Comparison of ENCODE assay signal across 8 cellular contexts in genomic region chr7:102061981-102062390, GRCh38.
A peak's percentile ranks its signal among the peaks of the same experiment; 100 is the strongest.
DNase-seq lines count a peak whose midpoint lies in the region; ATAC-seq, FAIRE-seq and TF ChIP-seq lines count a peak whose summit lies in the region.

No MANE protein-coding gene starts in this region.

- peaks cover 9% of the 10 kb centered on the region for H3K4me1 ChIP-seq in BE2C
- peaks cover 11% of the 10 kb centered on the region for H3K4me1 ChIP-seq in astrocyte (ENCODE audit: insufficient read depth, low read length)

- no peak overlapping the region for H2AFZ ChIP-seq in astrocyte (ENCODE audit: low read depth, low read length)

- DNase-seq in BE2C (peak; percentile 38), GM19240 (ENCODE audit: insufficient read length, low spot score) (peak; percentile 64), astrocyte (ENCODE audit: low read depth) (peak; percentile 25), DMS79 (lab: John Stamatoyannopoulos, UW) (no peak), NCI-H1436 (lab: John Stamatoyannopoulos, UW) (no peak), DMS 273 (lab: John Stamatoyannopoulos, UW; ENCODE audit: unreplicated experiment) (no peak)
- no peak for DNase-seq in activated CD4-positive, alpha-beta T cell treated with anti-CD3 and anti-CD28 coated beads, Interleukin-2, amount 10 ng/mL, durations not matched to agents 24 days and 14 days

- no peak overlapping the region for H3K27ac ChIP-seq in astrocyte (ENCODE audit: low read depth, low read length)

- H3K36me3 Mint-ChIP-seq in astrocyte (ENCODE audit: low read depth, unreplicated experiment), result peaks cover 8% of the 10 kb centered on the region
- no peaks in the 10 kb centered on the region for H3K36me3 Mint-ChIP-seq in activated CD4-positive, alpha-beta T cell treated with anti-CD3 and anti-CD28 coated beads, Interleukin-2, amount 10 ng/mL, durations not matched to agents 24 days and 14 days (ENCODE audit: low read depth)

- peak overlapping the region; percentile 30 for H3K27ac Mint-ChIP-seq in astrocyte (ENCODE audit: unreplicated experiment)
- H3K27ac Mint-ChIP-seq in activated CD4-positive, alpha-beta T cell treated with anti-CD3 and anti-CD28 coated beads, Interleukin-2, amount 10 ng/mL, durations not matched to agents 24 days and 14 days, result no peak overlapping the region

- H4K20me1 ChIP-seq in astrocyte (ENCODE audit: insufficient read depth, low read length), result peaks cover 31% of the 10 kb centered on the region

- peaks cover 2% of the 10 kb centered on the region for H3K9me3 Mint-ChIP-seq in astrocyte (ENCODE audit: unreplicated experiment)
- H3K9me3 Mint-ChIP-seq in activated CD4-positive, alpha-beta T cell treated with anti-CD3 and anti-CD28 coated beads, Interleukin-2, amount 10 ng/mL, durations not matched to agents 24 days and 14 days, result no peaks in the 10 kb centered on the region

- intact Hi-C loops in activated CD4-positive, alpha-beta T cell treated with anti-CD3 and anti-CD28 coated beads, Interleukin-2, amount 10 ng/mL, durations not matched to agents 24 days and 14 days (cut with micrococcal nuclease), result no loop called here

- TF ChIP-seq CTCF in BE2C (IDR thresholded peaks at IDR 0.05; ENCODE audit: low read depth, low read length) (no peak), astrocyte (IDR thresholded peaks at IDR 0.05; ENCODE audit: insufficient read depth, low read depth, low read length) (no peak)

- peaks cover 14% of the 10 kb centered on the region for H3K4me1 Mint-ChIP-seq in astrocyte (ENCODE audit: low read depth, unreplicated experiment)
- H3K4me1 Mint-ChIP-seq in activated CD4-positive, alpha-beta T cell treated with anti-CD3 and anti-CD28 coated beads, Interleukin-2, amount 10 ng/mL, durations not matched to agents 24 days and 14 days, result no peaks in the 10 kb centered on the region

- H3K27me3 ChIP-seq in BE2C (no peaks in the 10 kb centered on the region), astrocyte (ENCODE audit: insufficient read depth, low read length) (no peaks in the 10 kb centered on the region)

- no peak overlapping the region for H3K9ac ChIP-seq in astrocyte (ENCODE audit: low read length)

- peaks cover 3% of the 10 kb centered on the region for H3K79me2 ChIP-seq in astrocyte (ENCODE audit: insufficient read depth, low read length)

- no peaks in the 10 kb centered on the region for H3K27me3 Mint-ChIP-seq in astrocyte (ENCODE audit: low read depth, unreplicated experiment)
- H3K27me3 Mint-ChIP-seq in activated CD4-positive, alpha-beta T cell treated with anti-CD3 and anti-CD28 coated beads, Interleukin-2, amount 10 ng/mL, durations not matched to agents 24 days and 14 days, result no peaks in the 10 kb centered on the region

- FAIRE-seq in astrocyte (lab: Jason Lieb, UNC), result no peak

- H3K4me3 ChIP-seq in BE2C (ENCODE audit: low read depth, low read length) (no peak overlapping the region), astrocyte (ENCODE audit: insufficient read depth, low read depth, low read length) (no peak overlapping the region)

- no peak overlapping the region for H3K4me2 ChIP-seq in astrocyte (ENCODE audit: low read length)

- no peak overlapping the region for H3K4me3 Mint-ChIP-seq in astrocyte (ENCODE audit: unreplicated experiment)
- H3K4me3 Mint-ChIP-seq in activated CD4-positive, alpha-beta T cell treated with anti-CD3 and anti-CD28 coated beads, Interleukin-2, amount 10 ng/mL, durations not matched to agents 24 days and 14 days, result no peak overlapping the region

- H3K36me3 ChIP-seq in BE2C (no peaks in the 10 kb centered on the region; the same call in 1 of the 2 replicates), astrocyte (ENCODE audit: insufficient read depth, low read length) (no peaks in the 10 kb centered on the region)

- peak; percentile 88 for ATAC-seq in HG03354 (IDR thresholded peaks at IDR 0.05; ENCODE audit: poor library complexity, severe bottlenecking, unreplicated experiment)

- H3K9me3 ChIP-seq in BE2C, result no peaks in the 10 kb centered on the region
- H3K9me3 ChIP-seq in astrocyte (ENCODE audit: insufficient read depth, low read depth, low read length), result no peaks in the 10 kb centered on the region

Comparison
In these comparisons a context has a peak if more than half of its experiments do, and no peak if none do; other contexts are left out.
1. DNase-seq: peak in BE2C (single experiment), GM19240 (single experiment) and astrocyte (single experiment); none in DMS79 (single experiment), NCI-H1436 (single experiment), DMS 273 (single experiment) and activated CD4-positive, alpha-beta T cell treated with anti-CD3 and anti-CD28 coated beads, Interleukin-2, amount 10 ng/mL, durations not matched to agents 24 days and 14 days (single experiment).